ENCODE assay signal across 10 cellular contexts in the genomic region with DNA sequence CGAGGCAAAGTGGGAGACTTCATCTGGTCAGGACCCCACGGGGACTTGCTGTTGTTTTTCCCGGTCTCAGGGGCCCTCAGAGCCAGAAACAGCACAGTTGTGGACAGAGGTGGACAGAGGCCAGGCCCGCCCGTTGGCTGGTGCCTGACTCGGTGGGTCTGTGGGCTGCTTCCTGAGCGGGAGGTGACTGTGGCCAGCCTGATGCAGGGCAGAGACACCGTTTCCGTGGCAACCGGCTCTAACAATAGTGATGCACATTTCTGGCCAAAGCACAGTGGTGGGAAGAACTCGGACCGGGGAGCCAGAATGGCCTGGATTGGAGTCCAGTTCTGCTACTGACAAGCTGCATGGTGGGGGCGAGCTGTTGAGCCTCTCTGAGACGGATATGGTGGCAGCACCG. TPM values are rescaled to one million over a fixed set of nuclear protein-coding genes. Genes with fewer than 3 reads are reported as not detected.
DNase-seq lines count a peak whose midpoint lies in the region; ATAC-seq lines count a peak whose summit lies in the region.
"Had no signal": no experiment of that assay in that cellular context is flagged by ENCODE, and none has a peak within 500 bp of the region (broad histone marks: within the 10 kb centered on the region; RNA-seq: fewer than 3 reads in every experiment).

No MANE protein-coding gene starts in this region.

- H3K27me3 ChIP-seq in ACC112 (ENCODE audit: insufficient read depth, low read length) (no peaks in the 10 kb centered on the region), MG63 (no peaks in the 10 kb centered on the region)

- peak; percentile 6 for DNase-seq in MG63
- DNase-seq in dermis microvascular lymphatic vessel endothelial cell (ENCODE audit: low read depth in 2 of 2) = peak; percentile 47 to 66
- no peak for DNase-seq in naive thymus-derived CD8-positive, alpha-beta T cell
- DNase-seq in DMS153 treated with DMSO at 0.1 percent for 48 hours (lab: John Stamatoyannopoulos, UW; ENCODE audit: unreplicated experiment) = no peak
- DNase-seq: H9 had no signal

- peaks cover 18% of the 10 kb centered on the region for H3K4me1 ChIP-seq in ACC112 (ENCODE audit: control insufficient read depth, insufficient read depth, low read length, unreplicated experiment)

- H3K36me3 ChIP-seq in ACC112 (ENCODE audit: insufficient read depth, low read length) = no peaks in the 10 kb centered on the region
- no peaks in the 10 kb centered on the region for H3K36me3 ChIP-seq in MG63

- peak overlapping the region; percentile 83 for H3K27ac ChIP-seq in ACC112 (ENCODE audit: low read depth, low read length)

- H3K4me1 Mint-ChIP-seq in naive thymus-derived CD8-positive, alpha-beta T cell = peaks cover 6 to 19% (median 15%) of the 10 kb centered on the region in 4 donors

- peak overlapping the region; percentile 87 for H2AFZ ChIP-seq in ACC112 (ENCODE audit: low read length, unreplicated experiment)

- POLR2A ChIA-PET in naive thymus-derived CD8-positive, alpha-beta T cell (lab: Charles Lee) = no interaction called here

- H3K4me3 Mint-ChIP-seq in naive thymus-derived CD8-positive, alpha-beta T cell = peak overlapping the region in 4 of 10 donors; percentile 16 to 57 (median 36)
- H3K4me3 Mint-ChIP-seq: H9 had no signal

- peaks cover 0 to 4% (median 2%) of the 10 kb centered on the region in 5 donors for H3K27me3 Mint-ChIP-seq in naive thymus-derived CD8-positive, alpha-beta T cell

- H3K9me3 Mint-ChIP-seq in naive thymus-derived CD8-positive, alpha-beta T cell = no peaks in the 10 kb centered on the region
- H3K9me3 Mint-ChIP-seq: H9 had no signal

- H3K27ac Mint-ChIP-seq in naive thymus-derived CD8-positive, alpha-beta T cell = peak overlapping the region in 6 of 10 donors; percentile 15 to 69 (median 42)
- H3K27ac Mint-ChIP-seq: H9 had no signal

- ATAC-seq in naive thymus-derived CD8-positive, alpha-beta T cell = no peak
- ATAC-seq in GM19035 (IDR thresholded peaks at IDR 0.05; ENCODE audit: unreplicated experiment) (no peak), GM18909 (IDR thresholded peaks at IDR 0.05; ENCODE audit: poor library complexity, unreplicated experiment) (no peak), HG03159 (IDR thresholded peaks at IDR 0.05; ENCODE audit: unreplicated experiment) (no peak)
- ATAC-seq: SK-N-SH treated with all-trans-retinoic acid at 6 μM for 48 hours had no signal

- H3K79me2 ChIP-seq in ACC112 (ENCODE audit: control insufficient read depth, insufficient read depth, low read length, unreplicated experiment) = no peaks in the 10 kb centered on the region

- H3K4me3 ChIP-seq in ACC112 (ENCODE audit: low read depth, low read length) (peak overlapping the region; percentile 63), MG63 (no peak overlapping the region; the same call in 1 of the 2 replicates)

- H3K36me3 Mint-ChIP-seq in naive thymus-derived CD8-positive, alpha-beta T cell = no peaks in the 10 kb centered on the region

- H3K9me3 ChIP-seq in MG63 = no peaks in the 10 kb centered on the region

RNA-seq across cellular contexts. Expression of a gene that starts 58.7 kb away (rescaled TPM):
- 169 and 176 TPM in 2 replicates for total RNA-seq in MG63 (2014; rRNA removed; shearing (Covaris generic); ENCODE audit: low replicate concordance)
- total RNA-seq in dermis microvascular lymphatic vessel endothelial cell = 59.6 and 88.6 TPM in 2 replicates
- 10 to 100 TPM; 77.4 to 78.0 TPM for total RNA-seq in naive thymus-derived CD8-positive, alpha-beta T cell
- polyA plus RNA-seq in naive thymus-derived CD8-positive, alpha-beta T cell = 100 to 1,000 TPM in 1 of 3 donors, 10 to 100 TPM in 2; 91.1 to 117 (median 96.0) TPM

Comparison
In these comparisons a context has a peak if more than half of its experiments do, and no peak if none do; other contexts are left out.
1. DNase-seq: peak in MG63 (single experiment) and dermis microvascular lymphatic vessel endothelial cell (2 of 2); none in naive thymus-derived CD8-positive, alpha-beta T cell (0 of 10) and DMS153 treated with DMSO at 0.1 percent for 48 hours (single experiment).